8 cellular contexts compared by ENCODE assay signal in the genomic region with DNA sequence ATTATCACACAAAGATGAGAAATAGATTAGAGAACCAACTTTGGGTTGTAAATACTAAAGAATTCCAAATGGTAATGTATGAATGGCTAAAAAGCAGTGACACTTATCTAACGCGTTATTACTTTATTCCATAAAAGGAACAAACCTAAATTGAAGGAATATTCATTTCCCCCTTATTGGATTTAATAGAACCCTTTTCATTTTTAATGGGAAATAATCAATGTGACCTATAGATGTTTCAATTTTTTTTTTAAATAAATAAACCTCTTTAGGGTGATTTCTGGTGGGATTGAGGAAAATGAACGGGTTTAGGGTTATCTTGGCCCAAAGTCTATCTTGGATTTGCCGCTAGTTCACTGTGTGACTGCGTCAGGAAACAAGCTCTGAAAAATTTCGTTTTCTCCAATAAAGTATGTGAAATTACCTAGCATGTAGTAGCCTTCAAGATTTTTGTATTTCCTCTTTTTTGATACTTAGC. TPM values are rescaled to one million over a fixed set of nuclear protein-coding genes. Genes with fewer than 3 reads are reported as not detected.
A peak's percentile ranks its signal among the peaks of the same experiment; 100 is the strongest.
DNase-seq lines count a peak whose midpoint lies in the region; ATAC-seq, FAIRE-seq and TF ChIP-seq lines count a peak whose summit lies in the region.

No MANE protein-coding gene starts in this region.

- peaks cover 2% of the 10 kb centered on the region for H3K79me2 ChIP-seq in keratinocyte (ENCODE audit: control insufficient read depth, insufficient read depth, low read length)

- peak overlapping the region; percentile 67 to 97 (median 88) for H3K4me3 ChIP-seq in keratinocyte (ENCODE audit: control insufficient read depth in 2 of 3, extremely low read depth in 1 of 3, insufficient read depth in 2 of 3, low read depth in 1 of 3, low read length in 3 of 3)

- H3K4me1 Mint-ChIP-seq in T-helper 2 cell treated with Interferon-gamma antibody and Interleukin-4, amounts not matched to agents 5 μg/mL and 100 μg/mL, for 36 hours (ENCODE audit: low read depth) = peaks cover 20% of the 10 kb centered on the region

- H4K20me1 ChIP-seq in keratinocyte (ENCODE audit: control insufficient read depth, extremely low read depth, insufficient read depth, low read length) = no peaks in the 10 kb centered on the region

- peak overlapping the region; percentile 92 for H3K4me3 Mint-ChIP-seq in T-helper 2 cell treated with Interferon-gamma antibody and Interleukin-4, amounts not matched to agents 5 μg/mL and 100 μg/mL, for 36 hours

- H3K27ac Mint-ChIP-seq in T-helper 2 cell treated with Interferon-gamma antibody and Interleukin-4, amounts not matched to agents 5 μg/mL and 100 μg/mL, for 36 hours = peak overlapping the region; percentile 97
- H3K27ac Mint-ChIP-seq in activated naive CD4-positive, alpha-beta T cell treated with anti-CD3 and anti-CD28 coated beads, Interleukin-2, amount 50 U/mL, for 72 hours = peak overlapping the region; percentile 96 to 98

- no peaks in the 10 kb centered on the region for H3K9me3 ChIP-seq in keratinocyte (ENCODE audit: control insufficient read depth, low read depth, low read length)

- no peaks in the 10 kb centered on the region for H3K27me3 Mint-ChIP-seq in T-helper 2 cell treated with Interferon-gamma antibody and Interleukin-4, amounts not matched to agents 5 μg/mL and 100 μg/mL, for 36 hours (ENCODE audit: low read depth)

- H3K9ac ChIP-seq in keratinocyte (ENCODE audit: control insufficient read depth, extremely low read depth, insufficient read depth, low read length) = peak overlapping the region; percentile 89

- ATAC-seq in activated naive CD4-positive, alpha-beta T cell treated with anti-CD3 and anti-CD28 coated beads, Interleukin-2, amount 50 U/mL, for 72 hours = no peak
- ATAC-seq in HG03378 (IDR thresholded peaks at IDR 0.05; ENCODE audit: unreplicated experiment) (no peak), GM21381 (IDR thresholded peaks at IDR 0.05; ENCODE audit: unreplicated experiment) (no peak)

- peak overlapping the region; percentile 98 for H2AFZ ChIP-seq in keratinocyte (ENCODE audit: control insufficient read depth, low read length)

- peaks cover 5% of the 10 kb centered on the region for H3K36me3 Mint-ChIP-seq in T-helper 2 cell treated with Interferon-gamma antibody and Interleukin-4, amounts not matched to agents 5 μg/mL and 100 μg/mL, for 36 hours (ENCODE audit: low read depth)
- H3K36me3 Mint-ChIP-seq in activated naive CD4-positive, alpha-beta T cell treated with anti-CD3 and anti-CD28 coated beads, Interleukin-2, amount 50 U/mL, for 72 hours = peaks cover 24 to 39% of the 10 kb centered on the region in 2 donors

- no peak for FAIRE-seq in keratinocyte (lab: Jason Lieb, UNC)

- no peak for DNase-seq in T-helper 2 cell treated with Interferon-gamma antibody and Interleukin-4, amounts not matched to agents 5 μg/mL and 100 μg/mL, for 36 hours (ENCODE audit: low spot score)
- DNase-seq in T-helper 2 cell (no peak), keratinocyte (ENCODE audit: low read depth, low spot score) (no peak), Kasumi-1 (lab: John Stamatoyannopoulos, UW) (no peak)
- no peak for DNase-seq in activated naive CD4-positive, alpha-beta T cell treated with anti-CD3 and anti-CD28 coated beads, Interleukin-2, amount 50 U/mL, for 72 hours (ENCODE audit: low spot score in 2 of 2)

- no peak for TF ChIP-seq CTCF in keratinocyte (optimal IDR thresholded peaks at IDR 0.05 in 1 of 3, IDR thresholded peaks at IDR 0.05 in 1 of 3, conservative IDR thresholded peaks at IDR 0.05 in 1 of 3; ENCODE audit: extremely low read depth in 1 of 3, insufficient read depth in 2 of 3, low read length in 3 of 3)

- peak overlapping the region; percentile 94 for H3K4me2 ChIP-seq in keratinocyte (ENCODE audit: control insufficient read depth, extremely low read depth, insufficient read depth, low read depth, low read length)

- dilution Hi-C loops in keratinocyte (cut with MboI; ENCODE audit: extremely low pct_ligation_motif_present, low sequenced_read_pairs) = no loop called here

- H3K27ac ChIP-seq in keratinocyte (ENCODE audit: control insufficient read depth, insufficient read depth, low read length) = peak overlapping the region; percentile 88
- H3K27ac ChIP-seq in temporal lobe (ENCODE audit: low read depth, low read length) = peak overlapping the region; percentile 91

- no peaks in the 10 kb centered on the region for H3K27me3 ChIP-seq in keratinocyte (ENCODE audit: control insufficient read depth, extremely low read depth, insufficient read depth, low read length)

- H3K36me3 ChIP-seq in keratinocyte (ENCODE audit: control insufficient read depth in 2 of 2, extremely low read depth in 1 of 2, insufficient read depth in 2 of 2, low read length in 2 of 2) = no peaks in the 10 kb centered on the region

- no peaks in the 10 kb centered on the region for H3K9me3 Mint-ChIP-seq in T-helper 2 cell treated with Interferon-gamma antibody and Interleukin-4, amounts not matched to agents 5 μg/mL and 100 μg/mL, for 36 hours
- H3K9me3 Mint-ChIP-seq in activated naive CD4-positive, alpha-beta T cell treated with anti-CD3 and anti-CD28 coated beads, Interleukin-2, amount 50 U/mL, for 72 hours = no peaks in the 10 kb centered on the region

- H3K9me1 ChIP-seq in keratinocyte (ENCODE audit: control insufficient read depth, extremely low read depth, insufficient read depth, low read length) = no peaks in the 10 kb centered on the region

- peaks cover 10% of the 10 kb centered on the region for H3K4me1 ChIP-seq in keratinocyte (ENCODE audit: control insufficient read depth, extremely low read depth, insufficient read depth, low read length)

RNA-seq across cellular contexts. Expression of gene ACBD5, which starts 1.9 kb away (rescaled TPM):
- total RNA-seq in activated naive CD4-positive, alpha-beta T cell treated with anti-CD3 and anti-CD28 coated beads, Interleukin-2, amount 50 U/mL, for 72 hours = 10 to 100 TPM; 15.4 to 16.0 TPM
- polyA plus RNA-seq in keratinocyte = 8.0 to 11.7 TPM (median 8.9 TPM) in 3 replicates
- 6.0 TPM for polyA plus RNA-seq in keratinocyte (2011; ENCODE audit: low read depth)
- polyA plus RNA-seq in keratinocyte (2011; cell fraction: cytosol; rRNA removed) = 7.2 and 11.0 TPM in 2 replicates
- polyA plus RNA-seq in keratinocyte (2011; cell fraction: nucleus; rRNA removed) = 7.4 and 11.7 TPM in 2 replicates
- polyA plus RNA-seq in keratinocyte (2012; ENCODE audit: low replicate concordance) = 7.1 and 10.6 TPM in 2 replicates
- 2.4 to 6.1 TPM (median 2.7 TPM) in 3 replicates for polyA minus RNA-seq in keratinocyte
- polyA minus RNA-seq in keratinocyte (2011; cell fraction: cytosol; rRNA and poly(A)+ RNA removed) = 10.0 TPM
- 6.0 and 8.1 TPM in 2 replicates for polyA minus RNA-seq in keratinocyte (2011; cell fraction: nucleus; rRNA and poly(A)+ RNA removed)
- total RNA-seq in temporal lobe = 47.2 TPM
